In genomic region chr17:5416886-5417285, GRCh38 we compare ENCODE assay signal across 13 cellular contexts. TPM values are rescaled to one million over a fixed set of nuclear protein-coding genes. Genes with fewer than 3 reads are reported as not detected.
DNase-seq lines count a peak whose midpoint lies in the region; ATAC-seq and TF ChIP-seq lines count a peak whose summit lies in the region.
"Had no signal": no experiment of that assay in that cellular context is flagged by ENCODE, and none has a peak within 500 bp of the region (broad histone marks: within the 10 kb centered on the region; RNA-seq: fewer than 3 reads in every experiment).

No MANE protein-coding gene starts in this region.

- H3K27ac ChIP-seq in RWPE1: peak overlapping the region; percentile 47
- peak overlapping the region; percentile 93 for H3K27ac ChIP-seq in epithelial cell of prostate
- H3K27ac ChIP-seq in left ventricle myocardium inferior (replicated peaks): no peak overlapping the region
- H3K27ac ChIP-seq: gastroesophageal sphincter, tibial artery had no signal

- DNase-seq in activated T-cell treated with anti-CD3 and anti-CD28 coated beads, Interleukin-2, amount 50 U/mL, for 4 hours: no peak
- DNase-seq in activated T-cell treated with anti-CD3 and anti-CD28 coated beads, Interleukin-2, amount 50 U/mL, for 48 hours: no peak
- no peak for DNase-seq in RWPE1 (ENCODE audit: low spot score)
- DNase-seq in epithelial cell of prostate (ENCODE audit: low read depth, low spot score): no peak
- no peak for DNase-seq in stimulated activated effector memory CD8-positive, alpha-beta T cell treated with anti-CD3 and anti-CD28 coated beads, Interleukin-12 subunit alpha, Interleukin-12 subunit beta, amount 100 ng/mL, for 72 hours (ENCODE audit: low spot score in 2 of 2)
- no peak for DNase-seq in left ventricle myocardium inferior
- DNase-seq: NCI-H1694, tibial artery had no signal

- H3K9me3 ChIP-seq in left ventricle myocardium inferior (replicated peaks): no peaks in the 10 kb centered on the region
- H3K9me3 ChIP-seq: gastroesophageal sphincter, tibial artery had no signal

- no peak overlapping the region for H3K4me3 ChIP-seq in left ventricle myocardium inferior
- H3K4me3 ChIP-seq: gastroesophageal sphincter, lung had no signal

- peaks cover 28% of the 10 kb centered on the region for H3K36me3 Mint-ChIP-seq in activated T-cell treated with anti-CD3 and anti-CD28 coated beads, Interleukin-2, amount 50 U/mL, for 4 hours (ENCODE audit: insufficient read depth)
- H3K36me3 Mint-ChIP-seq in stimulated activated effector memory CD8-positive, alpha-beta T cell treated with anti-CD3 and anti-CD28 coated beads, Interleukin-12 subunit alpha, Interleukin-12 subunit beta, amount 100 ng/mL, for 72 hours: no peaks in the 10 kb centered on the region

- peaks cover 55% of the 10 kb centered on the region for H3K4me1 ChIP-seq in left ventricle myocardium inferior

- H3K36me3 ChIP-seq in left ventricle myocardium inferior: peaks cover 64% of the 10 kb centered on the region

- peaks cover 57% of the 10 kb centered on the region for H3K4me1 Mint-ChIP-seq in activated T-cell treated with anti-CD3 and anti-CD28 coated beads, Interleukin-2, amount 50 U/mL, for 4 hours (ENCODE audit: low read depth)
- peaks cover 39% of the 10 kb centered on the region for H3K4me1 Mint-ChIP-seq in stimulated activated effector memory CD8-positive, alpha-beta T cell treated with anti-CD3 and anti-CD28 coated beads, Interleukin-12 subunit alpha, Interleukin-12 subunit beta, amount 100 ng/mL, for 72 hours

- CTCF ChIA-PET in RWPE1 (lab: Yijun Ruan, JAX): interaction anchor here (0.7 kb wide), 1 partner anchor 82 kb away, joined by 3 read pairs; no protein-coding TSS in a partner anchor

- no peak for TF ChIP-seq CTCF in RWPE1 (conservative IDR thresholded peaks at IDR 0.05; ENCODE audit: low read depth)
- no peak for TF ChIP-seq CTCF in left ventricle myocardium inferior (IDR thresholded peaks at IDR 0.05; ENCODE audit: borderline replicate concordance)

- POLR2A ChIA-PET in RWPE1 (lab: Yijun Ruan, JAX; ENCODE audit: low non-redundant PET): no interaction called here

- no peaks in the 10 kb centered on the region for H3K27me3 Mint-ChIP-seq in activated T-cell treated with anti-CD3 and anti-CD28 coated beads, Interleukin-2, amount 50 U/mL, for 4 hours (ENCODE audit: low read depth)
- H3K27me3 Mint-ChIP-seq: dendritic cell treated with granulocyte-macrophage colony-stimulating factor and Interleukin-4, amounts not matched to agents 40 ng/mL and 50 ng/mL, for 4 days had no signal

- H3K27ac Mint-ChIP-seq in stimulated activated effector memory CD8-positive, alpha-beta T cell treated with anti-CD3 and anti-CD28 coated beads, Interleukin-12 subunit alpha, Interleukin-12 subunit beta, amount 100 ng/mL, for 72 hours: no peak overlapping the region
- H3K27ac Mint-ChIP-seq: dendritic cell treated with granulocyte-macrophage colony-stimulating factor and Interleukin-4, amounts not matched to agents 40 ng/mL and 50 ng/mL, for 4 days had no signal

- H3K4me3 Mint-ChIP-seq in activated T-cell treated with anti-CD3 and anti-CD28 coated beads, Interleukin-2, amount 50 U/mL, for 4 hours: peak overlapping the region; percentile 67
- peak overlapping the region; percentile 95 for H3K4me3 Mint-ChIP-seq in stimulated activated effector memory CD8-positive, alpha-beta T cell treated with anti-CD3 and anti-CD28 coated beads, Interleukin-12 subunit alpha, Interleukin-12 subunit beta, amount 100 ng/mL, for 72 hours
- H3K4me3 Mint-ChIP-seq: dendritic cell treated with granulocyte-macrophage colony-stimulating factor and Interleukin-4, amounts not matched to agents 40 ng/mL and 50 ng/mL, for 4 days had no signal

- intact Hi-C loops in left ventricle myocardium inferior (cut with micrococcal nuclease): no loop called here

- no peak for ATAC-seq in activated T-cell treated with anti-CD3 and anti-CD28 coated beads, Interleukin-2, amount 50 U/mL, for 4 hours
- no peak for ATAC-seq in stimulated activated effector memory CD8-positive, alpha-beta T cell treated with anti-CD3 and anti-CD28 coated beads, Interleukin-12 subunit alpha, Interleukin-12 subunit beta, amount 100 ng/mL, for 72 hours
- ATAC-seq in GM19467 (IDR thresholded peaks at IDR 0.05; ENCODE audit: unreplicated experiment) (no peak), GM19397 (IDR thresholded peaks at IDR 0.05; ENCODE audit: unreplicated experiment) (no peak)
- ATAC-seq: gastroesophageal sphincter had no signal

- no peaks in the 10 kb centered on the region for H3K9me3 Mint-ChIP-seq in activated T-cell treated with anti-CD3 and anti-CD28 coated beads, Interleukin-2, amount 50 U/mL, for 4 hours
- H3K9me3 Mint-ChIP-seq in stimulated activated effector memory CD8-positive, alpha-beta T cell treated with anti-CD3 and anti-CD28 coated beads, Interleukin-12 subunit alpha, Interleukin-12 subunit beta, amount 100 ng/mL, for 72 hours: no peaks in the 10 kb centered on the region
- H3K9me3 Mint-ChIP-seq: dendritic cell treated with granulocyte-macrophage colony-stimulating factor and Interleukin-4, amounts not matched to agents 40 ng/mL and 50 ng/mL, for 4 days had no signal

- no peaks in the 10 kb centered on the region for H3K27me3 ChIP-seq in left ventricle myocardium inferior (ENCODE audit: low read depth)
- H3K27me3 ChIP-seq: gastroesophageal sphincter, tibial artery had no signal

RNA-seq across cellular contexts. Expression of gene NUP88, which starts 2.6 kb away (rescaled TPM):
- 100 to 1,000 TPM; 171 to 184 (median 180) TPM for total RNA-seq in activated T-cell treated with anti-CD3 and anti-CD28 coated beads, Interleukin-2, amount 50 U/mL, for 4 hours
- 37.3 TPM for total RNA-seq in left ventricle myocardium inferior

RNA-seq across cellular contexts. Expression of gene RPAIN, which starts 3.1 kb away (rescaled TPM):
- 10 to 100 TPM; 68.5 to 81.5 (median 76.2) TPM for total RNA-seq in activated T-cell treated with anti-CD3 and anti-CD28 coated beads, Interleukin-2, amount 50 U/mL, for 4 hours
- 28.4 TPM for total RNA-seq in left ventricle myocardium inferior

RNA-seq across cellular contexts. Expression of gene C1QBP, which starts 22.1 kb away (rescaled TPM):
- 100 to 1,000 TPM; 663 to 755 (median 712) TPM for total RNA-seq in activated T-cell treated with anti-CD3 and anti-CD28 coated beads, Interleukin-2, amount 50 U/mL, for 4 hours
- 124 TPM for total RNA-seq in left ventricle myocardium inferior

RNA-seq across cellular contexts. Expression of gene DHX33, which starts 51.9 kb away (rescaled TPM):
- total RNA-seq in activated T-cell treated with anti-CD3 and anti-CD28 coated beads, Interleukin-2, amount 50 U/mL, for 4 hours: 10 to 100 TPM; 54.1 to 59.9 (median 58.0) TPM
- 4.5 TPM for total RNA-seq in left ventricle myocardium inferior
